In genomic region chr9:36401897-36402480, GRCh38 we compare ENCODE assay signal across 9 cellular contexts. TPM values are rescaled to one million over a fixed set of nuclear protein-coding genes. Genes with fewer than 3 reads are reported as not detected.
A peak's percentile ranks its signal among the peaks of the same experiment; 100 is the strongest.
DNase-seq lines count a peak whose midpoint lies in the region; ATAC-seq, FAIRE-seq and TF ChIP-seq lines count a peak whose summit lies in the region.
"Had no signal": no experiment of that assay in that cellular context is flagged by ENCODE, and none has a peak within 500 bp of the region (broad histone marks: within the 10 kb centered on the region; RNA-seq: fewer than 3 reads in every experiment).

No MANE protein-coding gene starts in this region.

- peak overlapping the region; percentile 84 for H3K4me2 ChIP-seq in HepG2 (ENCODE audit: low read depth, low read length)

- in situ Hi-C loops in HepG2 (cut with HindIII; ENCODE audit: extremely low pct_ligation_motif_present, low pct_unique_long_range_greater_than_20kb) = no loop called here

- H3K4me3 Mint-ChIP-seq in activated T-cell treated with anti-CD3 and anti-CD28 coated beads, Interleukin-2, amount 50 U/mL, for 4 hours = peak overlapping the region; percentile 92
- peak overlapping the region; percentile 91 for H3K4me3 Mint-ChIP-seq in activated T-helper 17 cell treated with anti-CD3 and anti-CD28 coated beads, Interleukin-2, amount 50 U/mL, for 72 hours

- TF ChIP-seq EP300 in HepG2 (IDR thresholded peaks at IDR 0.05; ENCODE audit: low read depth in 2 of 2, low read length in 2 of 2) (peak in 1 of 2 experiments; percentile 29; a peak in 1 of 4 replicates), HepG2 (CRISPR knock-in tag; IDR thresholded peaks at IDR 0.05; ENCODE audit: borderline replicate concordance) (no peak), esophagus muscularis mucosa (IDR thresholded peaks at IDR 0.05) (no peak)

- no peaks in the 10 kb centered on the region; a peak in 1 of 5 replicates for H3K36me3 ChIP-seq in HepG2 (replicated peaks in 1 of 2; ENCODE audit: control insufficient read depth in 1 of 2, insufficient read depth in 2 of 2, low read length in 2 of 2)
- H3K36me3 ChIP-seq in subcutaneous abdominal adipose tissue (ENCODE audit: control insufficient read depth in 5 of 5, insufficient read depth in 5 of 5, low read length in 5 of 5) = no peaks in the 10 kb centered on the region
- H3K36me3 ChIP-seq in esophagus muscularis mucosa = no peaks in the 10 kb centered on the region

- H3K9me3 Mint-ChIP-seq in activated T-cell treated with anti-CD3 and anti-CD28 coated beads, Interleukin-2, amount 50 U/mL, for 4 hours = no peaks in the 10 kb centered on the region
- no peaks in the 10 kb centered on the region for H3K9me3 Mint-ChIP-seq in activated T-helper 17 cell treated with anti-CD3 and anti-CD28 coated beads, Interleukin-2, amount 50 U/mL, for 72 hours

- CTCF ChIA-PET in HepG2 (lab: Yijun Ruan, JAX; ENCODE audit: low intra/inter-chr PET ratio, low total read pairs) = no interaction called here
- CTCF ChIA-PET in GM10248 (lab: Yijun Ruan, JAX) = interaction anchor here (1.2 to 9.2 kb wide), 4 partner anchors 10 to 327 kb away, joined by 3 to 356 read pairs (median 8); no protein-coding TSS in a partner anchor

- no peak for ATAC-seq in activated T-cell treated with anti-CD3 and anti-CD28 coated beads, Interleukin-2, amount 50 U/mL, for 4 hours
- ATAC-seq in activated T-helper 17 cell treated with anti-CD3 and anti-CD28 coated beads, Interleukin-2, amount 50 U/mL, for 72 hours (replicated peaks) = no peak
- peak; percentile 52 for ATAC-seq in HepG2

- no peaks in the 10 kb centered on the region for H3K27me3 Mint-ChIP-seq in activated T-cell treated with anti-CD3 and anti-CD28 coated beads, Interleukin-2, amount 50 U/mL, for 4 hours (ENCODE audit: low read depth)
- H3K27me3 Mint-ChIP-seq in activated T-helper 17 cell treated with anti-CD3 and anti-CD28 coated beads, Interleukin-2, amount 50 U/mL, for 72 hours = no peaks in the 10 kb centered on the region

- intact Hi-C loops in HepG2 (cut with micrococcal nuclease; ENCODE audit: unreplicated experiment) (loop anchor here (10.0 kb wide), 1 partner anchor 83 kb away; no protein-coding TSS in a partner anchor), esophagus muscularis mucosa (cut with DNase I) (loop anchor here (5.0 kb wide), 1 partner anchor 85 kb away; no protein-coding TSS in a partner anchor)

- peaks cover 3% of the 10 kb centered on the region for H3K36me3 Mint-ChIP-seq in activated T-cell treated with anti-CD3 and anti-CD28 coated beads, Interleukin-2, amount 50 U/mL, for 4 hours (ENCODE audit: insufficient read depth)
- H3K36me3 Mint-ChIP-seq in activated T-helper 17 cell treated with anti-CD3 and anti-CD28 coated beads, Interleukin-2, amount 50 U/mL, for 72 hours (ENCODE audit: low read depth) = peaks cover 19% of the 10 kb centered on the region

- 57% methylated on average over 3 of the region's 3 CpGs for WGBS in HepG2 (ENCODE audit: low lambda C conversion rate)
- 89% methylated on average over 3 of the region's 3 CpGs for WGBS in esophagus muscularis mucosa

- POLR2A ChIA-PET in HepG2 (lab: Yijun Ruan, JAX) = interaction anchor here (0.7 to 2.0 kb wide), 7 partner anchors 18 to 363 kb away, joined by 3 to 5 read pairs (median 4); no protein-coding TSS in a partner anchor
- POLR2A ChIA-PET in GM10248 (lab: Yijun Ruan, JAX) = interaction anchor here (0.7 kb wide), 1 partner anchor 327 kb away, joined by 5 read pairs; no protein-coding TSS in a partner anchor

- H4K20me1 ChIP-seq in HepG2 (ENCODE audit: insufficient read depth, low read length) = no peaks in the 10 kb centered on the region; the same call in 1 of the 2 replicates

- no peak overlapping the region for H2AFZ ChIP-seq in HepG2 (ENCODE audit: low read length)

- TF ChIP-seq RAD21 in HepG2 (CRISPR knock-in tag; IDR thresholded peaks at IDR 0.05) = no peak

- H3K4me1 ChIP-seq in HepG2 (ENCODE audit: insufficient read depth, low read length) = peaks cover 31% of the 10 kb centered on the region
- H3K4me1 ChIP-seq in subcutaneous abdominal adipose tissue (ENCODE audit: control insufficient read depth in 5 of 5, insufficient read depth in 5 of 5, low read length in 5 of 5) = peaks cover 5 to 26% (median 19%) of the 10 kb centered on the region in 5 donors
- peaks cover 14 to 44% (median 34%) of the 10 kb centered on the region in 4 donors for H3K4me1 ChIP-seq in esophagus muscularis mucosa

- peaks cover 33% of the 10 kb centered on the region for H3K79me2 ChIP-seq in HepG2 (ENCODE audit: insufficient read depth, low read length)

- TF ChIP-seq CTCF in HepG2 (CRISPR knock-in tag; IDR thresholded peaks at IDR 0.05) (no peak), GM10248 (IDR thresholded peaks at IDR 0.05; ENCODE audit: control extremely low read depth, extremely low read depth, low read depth, missing control alignments) (no peak), esophagus muscularis mucosa (IDR thresholded peaks at IDR 0.05) (no peak)

- H3K9me3 ChIP-seq in HepG2 (ENCODE audit: low read length) (no peaks in the 10 kb centered on the region), subcutaneous abdominal adipose tissue (ENCODE audit: control insufficient read depth in 5 of 5, low read length in 5 of 5) (no peaks in the 10 kb centered on the region), esophagus muscularis mucosa (no peaks in the 10 kb centered on the region)

- BruUV-seq in HepG2 (replicated peaks; lab: Mats Ljungman, UMichigan) = no TSS peak

- no peaks in the 10 kb centered on the region; a peak in 1 of 5 replicates for H3K27me3 ChIP-seq in HepG2 (ENCODE audit: control insufficient read depth in 1 of 2, insufficient read depth in 2 of 2, low read length in 2 of 2)
- no peaks in the 10 kb centered on the region for H3K27me3 ChIP-seq in subcutaneous abdominal adipose tissue (ENCODE audit: control insufficient read depth in 5 of 5, insufficient read depth in 4 of 5, low read length in 5 of 5)
- H3K27me3 ChIP-seq in esophagus muscularis mucosa = no peaks in the 10 kb centered on the region

- H3K27ac Mint-ChIP-seq in activated T-helper 17 cell treated with anti-CD3 and anti-CD28 coated beads, Interleukin-2, amount 50 U/mL, for 72 hours = peak overlapping the region; percentile 89

- no peak for TF ChIP-seq POLR2A in HepG2 (IDR thresholded peaks at IDR 0.05; ENCODE audit: insufficient read depth in 1 of 2, low read depth in 2 of 2, low read length in 2 of 2)
- no peak for TF ChIP-seq POLR2A in esophagus muscularis mucosa (IDR thresholded peaks at IDR 0.05; ENCODE audit: low read depth)

- H3K27ac ChIP-seq in HepG2 (ENCODE audit: extremely low read length, insufficient read depth, low read length) (peak overlapping the region; percentile 84), subcutaneous abdominal adipose tissue (ENCODE audit: low read depth, low read length) (no peak overlapping the region), esophagus muscularis mucosa (replicated peaks in 1 of 4) (peak overlapping the region in 1 of 4 donors; percentile 98)

- DNase-seq in activated T-cell treated with anti-CD3 and anti-CD28 coated beads, Interleukin-2, amount 50 U/mL, for 4 hours = no peak
- DNase-seq in activated T-cell treated with anti-CD3 and anti-CD28 coated beads for 4 hours = no peak
- DNase-seq in HepG2 (ENCODE audit: low spot score) = peak; percentile 84
- no peak for DNase-seq in GM10248 (ENCODE audit: extremely low spot score)
- no peak for DNase-seq in esophagus muscularis mucosa (ENCODE audit: extremely low spot score)
- DNase-seq in pons (ENCODE audit: low spot score) = no peak
- DNase-seq: activated CD4-positive, alpha-beta T cell treated with anti-CD3 and anti-CD28 coated beads, Interleukin-2, amount 50 U/mL, for 4 hours had no signal

- peaks cover 28% of the 10 kb centered on the region for H3K4me1 Mint-ChIP-seq in activated T-cell treated with anti-CD3 and anti-CD28 coated beads, Interleukin-2, amount 50 U/mL, for 4 hours (ENCODE audit: low read depth)
- peaks cover 24% of the 10 kb centered on the region for H3K4me1 Mint-ChIP-seq in activated T-helper 17 cell treated with anti-CD3 and anti-CD28 coated beads, Interleukin-2, amount 50 U/mL, for 72 hours

- FAIRE-seq in HepG2 (lab: Jason Lieb, UNC) = peak; percentile 79

- peak overlapping the region; percentile 68 for H3K9ac ChIP-seq in HepG2 (ENCODE audit: insufficient read depth, low read depth, low read length)
- peak overlapping the region in 4 of 5 donors; percentile 46 to 85 (median 62) for H3K9ac ChIP-seq in subcutaneous abdominal adipose tissue (ENCODE audit: low read length in 5 of 5)

- peak overlapping the region; percentile 70 to 85 (median 77); a peak in 5 of 6 replicates for H3K4me3 ChIP-seq in HepG2 (replicated peaks in 1 of 3; ENCODE audit: insufficient read depth in 1 of 3, low read depth in 2 of 3, low read length in 3 of 3)
- H3K4me3 ChIP-seq in subcutaneous abdominal adipose tissue (ENCODE audit: low read depth in 1 of 5, low read length in 5 of 5) = peak overlapping the region in 3 of 5 donors; percentile 72 to 87 (median 85)
- H3K4me3 ChIP-seq in esophagus muscularis mucosa = peak overlapping the region in 1 of 4 donors; percentile 84

RNA-seq across cellular contexts. Expression of gene RNF38, which starts 1.9 kb away (rescaled TPM):
- total RNA-seq in activated T-cell treated with anti-CD3 and anti-CD28 coated beads, Interleukin-2, amount 50 U/mL, for 4 hours = 10 to 100 TPM; 29.8 to 32.0 (median 31.7) TPM
- total RNA-seq in activated T-helper 17 cell treated with anti-CD3 and anti-CD28 coated beads, Interleukin-2, amount 50 U/mL, for 72 hours = 10 to 100 TPM; 39.1 to 39.3 TPM
- total RNA-seq in HepG2 (2016; rRNA removed; fragmentation: Illumina TruSeq; extraction: Trizol) (9.1 and 16.2 TPM in 2 replicates), esophagus muscularis mucosa (10 to 100 TPM; 40.7 to 63.1 (median 49.1) TPM)
- 6.7 and 7.6 TPM in 2 replicates for total RNA-seq in HepG2 (2016; cell fraction: cytosol; rRNA removed; fragmentation: Illumina TruSeq; extraction: Trizol; ENCODE audit: low read depth)
- total RNA-seq in HepG2 (2016; cell fraction: insoluble cytoplasmic fraction; rRNA removed; fragmentation: Illumina TruSeq; extraction: Trizol) = 8.0 and 14.4 TPM in 2 replicates
- 13.6 and 14.3 TPM in 2 replicates for total RNA-seq in HepG2 (2016; cell fraction: membrane; rRNA removed; fragmentation: Illumina TruSeq; extraction: Trizol)
- total RNA-seq in HepG2 (2016; cell fraction: nucleus; rRNA removed; fragmentation: Illumina TruSeq; extraction: Trizol) = 10.3 and 11.7 TPM in 2 replicates
- polyA plus RNA-seq in HepG2 (2011; rRNA removed) = 24.8 and 32.1 TPM in 2 replicates
- 18.3 and 19.4 TPM in 2 replicates for polyA plus RNA-seq in HepG2 (2011; cell fraction: cytosol; rRNA removed)
- 18.0 and 18.4 TPM in 2 replicates for polyA plus RNA-seq in HepG2 (2011; cell fraction: nucleus; rRNA removed)
- polyA plus RNA-seq in HepG2 (2012) = 13.1 and 14.4 TPM in 2 replicates
- 1.8 and 2.4 TPM in 2 replicates for polyA plus RNA-seq in HepG2 (2016; cell fraction: cytosol; fragmentation: Illumina TruSeq; extraction: Trizol; ENCODE audit: low read depth)
- polyA plus RNA-seq in HepG2 (2016; cell fraction: insoluble cytoplasmic fraction; fragmentation: Illumina TruSeq; extraction: Trizol; ENCODE audit: low read depth) = 18.8 and 19.6 TPM in 2 replicates
- polyA plus RNA-seq in HepG2 (2016; cell fraction: membrane; fragmentation: Illumina TruSeq; extraction: Trizol; ENCODE audit: low read depth) = 8.9 and 9.0 TPM in 2 replicates
- 14.3 and 15.2 TPM in 2 replicates for polyA plus RNA-seq in HepG2 (2016; cell fraction: nucleus; fragmentation: Illumina TruSeq; extraction: Trizol; ENCODE audit: insufficient read depth, low read depth)
- polyA minus RNA-seq in HepG2 (2011; rRNA and poly(A)+ RNA removed; ENCODE audit: low replicate concordance) = 76.4 and 85.4 TPM in 2 replicates
- 15.9 and 21.4 TPM in 2 replicates for polyA minus RNA-seq in HepG2 (2011; cell fraction: cytosol; rRNA and poly(A)+ RNA removed)
- 24.9 and 25.5 TPM in 2 replicates for polyA minus RNA-seq in HepG2 (2011; cell fraction: nucleus; rRNA and poly(A)+ RNA removed)
